7 cellular contexts compared by ENCODE assay signal in genomic region chr4:137733174-137734141, GRCh38.
DNase-seq lines count a peak whose midpoint lies in the region; ATAC-seq and TF ChIP-seq lines count a peak whose summit lies in the region.
"Not testable (repeated sequence)": the region's sequence is repeated elsewhere in the genome, so short reads cannot be mapped to it uniquely, and the experiment has no call there.

No MANE protein-coding gene starts in this region.

- DNase-seq in GM10248 (ENCODE audit: extremely low spot score) (peak; percentile 40), NCI-H446 (lab: John Stamatoyannopoulos, UW) (peak; percentile 10 to 24), SKM-1 treated with dmso at 0.1 percent for 144 hours (lab: John Stamatoyannopoulos, UW; ENCODE audit: unreplicated experiment) (peak; percentile 56), epithelial cell of esophagus (ENCODE audit: low read depth) (peak; percentile 49)

- TF ChIP-seq CTCF in GM10248 (IDR thresholded peaks at IDR 0.05; ENCODE audit: control extremely low read depth, extremely low read depth, low read depth, missing control alignments): peak; percentile 40
- peak; percentile 31 for TF ChIP-seq CTCF in epithelial cell of esophagus (IDR thresholded peaks at IDR 0.05; ENCODE audit: insufficient read depth, low read depth, low read length, missing control alignments)
- TF ChIP-seq CTCF in liver (IDR thresholded peaks at IDR 0.05; ENCODE audit: low read depth, low read length, missing input control): peak; percentile 56

- ATAC-seq in GM19468 (IDR thresholded peaks at IDR 0.05; ENCODE audit: extremely low read depth, unreplicated experiment) (peak; percentile 57), HG03342 (IDR thresholded peaks at IDR 0.05; ENCODE audit: unreplicated experiment) (peak; percentile 72)

- H3K4me1 ChIP-seq in liver (ENCODE audit: control insufficient read depth in 4 of 4, insufficient read depth in 4 of 4, low read length in 3 of 4): not testable (repeated sequence)

- TF ChIP-seq RAD21 in liver (IDR thresholded peaks at IDR 0.05): peak; percentile 80 to 84

- H3K4me3 ChIP-seq in epithelial cell of esophagus (ENCODE audit: low read length); liver (ENCODE audit: low read depth in 1 of 3, low read length in 3 of 3): not testable (repeated sequence)

- POLR2A ChIA-PET in GM10248 (lab: Yijun Ruan, JAX): not testable (repeated sequence)

- not testable (repeated sequence) for H3K9ac ChIP-seq in liver (ENCODE audit: low read depth in 1 of 2, low read length in 2 of 2)

- WGBS in liver: 87% methylated on average over 44 of the region's 44 CpGs

- H3K9me3 ChIP-seq in liver (ENCODE audit: control insufficient read depth in 4 of 4, low read length in 3 of 4): not testable (repeated sequence)

- CTCF ChIA-PET in GM10248 (lab: Yijun Ruan, JAX): interaction anchor here (0.6 to 2.1 kb wide), 3 partner anchors 9 to 1138 kb away, joined by 3 to 6 read pairs (median 3); no protein-coding TSS in a partner anchor

- H3K27me3 ChIP-seq in liver (ENCODE audit: control insufficient read depth in 4 of 4, insufficient read depth in 4 of 4, low read length in 3 of 4): not testable (repeated sequence)

- H3K27ac ChIP-seq in liver (ENCODE audit: low read depth in 1 of 2, low read length in 2 of 2): not testable (repeated sequence)

- H3K36me3 ChIP-seq in liver (ENCODE audit: control insufficient read depth in 4 of 4, insufficient read depth in 3 of 4, low read depth in 1 of 4, low read length in 3 of 4): not testable (repeated sequence)
